32 cellular contexts compared by ENCODE assay signal in genomic region chr11:34160049-34160721, GRCh38. TPM values are rescaled to one million over a fixed set of nuclear protein-coding genes. Genes with fewer than 3 reads are reported as not detected.
DNase-seq lines count a peak whose midpoint lies in the region; ATAC-seq, FAIRE-seq and TF ChIP-seq lines count a peak whose summit lies in the region.
"Had no signal": no experiment of that assay in that cellular context is flagged by ENCODE, and none has a peak within 500 bp of the region (broad histone marks: within the 10 kb centered on the region; RNA-seq: fewer than 3 reads in every experiment).

No MANE protein-coding gene starts in this region.

- no peak overlapping the region for H3K4me3 ChIP-seq in K562
- no peak overlapping the region for H3K4me3 ChIP-seq in coronary artery
- H3K4me3 ChIP-seq: mucosa of descending colon, PC-9, testis, uterus had no signal

- no peak overlapping the region for H3K4me2 ChIP-seq in K562 (ENCODE audit: insufficient read depth, low read length)
- H3K4me2 ChIP-seq: PC-9 had no signal

- H3K27me3 Mint-ChIP-seq in activated naive CD4-positive, alpha-beta T cell treated with anti-CD3 and anti-CD28 coated beads, Interleukin-2, amount 10 ng/mL, durations not matched to agents 7 days and 5 days: no peaks in the 10 kb centered on the region
- no peaks in the 10 kb centered on the region for H3K27me3 Mint-ChIP-seq in neural crest cell (ENCODE audit: low read depth)
- no peaks in the 10 kb centered on the region for H3K27me3 Mint-ChIP-seq in stimulated activated naive CD8-positive, alpha-beta T cell treated with anti-CD3 and anti-CD28 coated beads, Interleukin-15, amount 100 ng/mL, for 72 hours
- H3K27me3 Mint-ChIP-seq: central memory CD8-positive, alpha-beta T cell; IgD-negative memory B cell; stimulated activated memory B cell treated with anti-CD40 and anti-IgM and Interleukin-4, amounts not matched to agents 10 μg/mL and 1 μg/mL and 100 μg/mL, for 72 hours had no signal

- no peaks in the 10 kb centered on the region for H3K9me3 Mint-ChIP-seq in activated naive CD4-positive, alpha-beta T cell treated with anti-CD3 and anti-CD28 coated beads, Interleukin-2, amount 10 ng/mL, durations not matched to agents 7 days and 5 days
- H3K9me3 Mint-ChIP-seq in neural crest cell: no peaks in the 10 kb centered on the region
- H3K9me3 Mint-ChIP-seq in stimulated activated naive CD8-positive, alpha-beta T cell treated with anti-CD3 and anti-CD28 coated beads, Interleukin-15, amount 100 ng/mL, for 72 hours: no peaks in the 10 kb centered on the region
- H3K9me3 Mint-ChIP-seq: CD14-positive monocyte; central memory CD8-positive, alpha-beta T cell; IgD-negative memory B cell; nephron progenitor cell; stimulated activated memory B cell treated with anti-CD40 and anti-IgM and Interleukin-4, amounts not matched to agents 10 μg/mL and 1 μg/mL and 100 μg/mL, for 72 hours had no signal

- TF ChIP-seq EP300 in K562 (IDR thresholded peaks at IDR 0.05; ENCODE audit: low read length): no peak

- TF ChIP-seq CTCF in K562 (IDR thresholded peaks at IDR 0.05 in 2 of 3, conservative IDR thresholded peaks at IDR 0.05 in 1 of 3; ENCODE audit: insufficient read depth in 2 of 3, low read depth in 1 of 3, low read length in 3 of 3): no peak
- no peak for TF ChIP-seq CTCF in neural crest cell (conservative IDR thresholded peaks at IDR 0.05)
- no peak for TF ChIP-seq CTCF in coronary artery (IDR thresholded peaks at IDR 0.05)

- BruUV-seq in K562 (replicated peaks; lab: Mats Ljungman, UMichigan): no TSS peak

- H3K27ac Mint-ChIP-seq in activated naive CD4-positive, alpha-beta T cell treated with anti-CD3 and anti-CD28 coated beads, Interleukin-2, amount 10 ng/mL, durations not matched to agents 7 days and 5 days: peak overlapping the region; percentile 67
- peak overlapping the region; percentile 69 for H3K27ac Mint-ChIP-seq in neural crest cell (ENCODE audit: unreplicated experiment)
- peak overlapping the region in 1 of 2 donors; percentile 81 for H3K27ac Mint-ChIP-seq in stimulated activated naive CD8-positive, alpha-beta T cell treated with anti-CD3 and anti-CD28 coated beads, Interleukin-15, amount 100 ng/mL, for 72 hours
- H3K27ac Mint-ChIP-seq: CD14-positive monocyte; IgD-negative memory B cell; nephron progenitor cell; stimulated activated memory B cell treated with anti-CD40 and anti-IgM and Interleukin-4, amounts not matched to agents 10 μg/mL and 1 μg/mL and 100 μg/mL, for 72 hours had no signal

- TF ChIP-seq POLR2A in K562 (conservative IDR thresholded peaks at IDR 0.05): no peak

- H3K4me3 Mint-ChIP-seq in activated naive CD4-positive, alpha-beta T cell treated with anti-CD3 and anti-CD28 coated beads, Interleukin-2, amount 10 ng/mL, durations not matched to agents 7 days and 5 days: no peak overlapping the region
- no peak overlapping the region for H3K4me3 Mint-ChIP-seq in neural crest cell
- H3K4me3 Mint-ChIP-seq in stimulated activated naive CD8-positive, alpha-beta T cell treated with anti-CD3 and anti-CD28 coated beads, Interleukin-15, amount 100 ng/mL, for 72 hours: no peak overlapping the region
- H3K4me3 Mint-ChIP-seq: CD14-positive monocyte; central memory CD8-positive, alpha-beta T cell; IgD-negative memory B cell; nephron progenitor cell; stimulated activated memory B cell treated with anti-CD40 and anti-IgM and Interleukin-4, amounts not matched to agents 10 μg/mL and 1 μg/mL and 100 μg/mL, for 72 hours had no signal

- H3K4me1 ChIP-seq in K562 (replicated peaks in 1 of 2; ENCODE audit: control insufficient read depth in 2 of 2, insufficient read depth in 2 of 2, low read length in 2 of 2): peaks cover 8 to 16% of the 10 kb centered on the region in 2 experiments; a peak in 4 of 5 replicates
- H3K4me1 ChIP-seq: testis, uterus had no signal

- POLR2A ChIA-PET in K562 (lab: Yijun Ruan, JAX): interaction anchor here (0.6 to 1.6 kb wide), 2 partner anchors 10 to 196 kb away, joined by 3 to 8 read pairs; no protein-coding TSS in a partner anchor

- in situ Hi-C loops in K562 (cut with MboI): loop anchor here (25.0 kb wide), 1 partner anchor 323 kb away; no protein-coding TSS in a partner anchor

- no peaks in the 10 kb centered on the region for H3K9me1 ChIP-seq in K562 (ENCODE audit: control insufficient read depth, insufficient read depth, low read length)

- no peak for ATAC-seq in K562
- ATAC-seq in stimulated activated naive CD8-positive, alpha-beta T cell treated with anti-CD3 and anti-CD28 coated beads, Interleukin-15, Interleukin-2, amounts not matched to agents 100 U/mL and 50 U/mL, for 24 hours: no peak
- ATAC-seq in stimulated activated naive CD8-positive, alpha-beta T cell treated with anti-CD3 and anti-CD28 coated beads, Interleukin-15, amount 100 ng/mL, for 72 hours: no peak
- ATAC-seq: mucosa of descending colon; sciatic nerve; stimulated activated memory B cell treated with anti-CD40 and anti-IgM and Interleukin-4, amounts not matched to agents 10 μg/mL and 1 μg/mL and 100 μg/mL, for 72 hours had no signal

- WGBS in K562 (ENCODE audit: insufficient coverage, low coverage, missing lambda C conversion rate): 54% methylated on average over 17 of the region's 22 CpGs

- H4K20me1 ChIP-seq in K562 (replicated peaks; ENCODE audit: control insufficient read depth, insufficient read depth, low read length): peaks cover 8% of the 10 kb centered on the region; the same call in 1 of the 2 replicates

- H3K27ac ChIP-seq in K562 (ENCODE audit: extremely low read depth, low read depth, low read length): no peak overlapping the region
- H3K27ac ChIP-seq in coronary artery: no peak overlapping the region
- H3K27ac ChIP-seq: PC-9, testis, uterus, VCaP had no signal

- H3K36me3 Mint-ChIP-seq in activated naive CD4-positive, alpha-beta T cell treated with anti-CD3 and anti-CD28 coated beads, Interleukin-2, amount 10 ng/mL, durations not matched to agents 7 days and 5 days: no peaks in the 10 kb centered on the region
- no peaks in the 10 kb centered on the region for H3K36me3 Mint-ChIP-seq in neural crest cell (ENCODE audit: low read depth)
- H3K36me3 Mint-ChIP-seq: IgD-negative memory B cell had no signal

- no peak for FAIRE-seq in K562 (lab: Jason Lieb, UNC)
- FAIRE-seq: endometrium, GM12891 had no signal

- H3K4me1 Mint-ChIP-seq in activated naive CD4-positive, alpha-beta T cell treated with anti-CD3 and anti-CD28 coated beads, Interleukin-2, amount 10 ng/mL, durations not matched to agents 7 days and 5 days: peaks cover 6% of the 10 kb centered on the region
- H3K4me1 Mint-ChIP-seq in neural crest cell: no peaks in the 10 kb centered on the region
- H3K4me1 Mint-ChIP-seq in stimulated activated naive CD8-positive, alpha-beta T cell treated with anti-CD3 and anti-CD28 coated beads, Interleukin-15, amount 100 ng/mL, for 72 hours: peaks cover 37% of the 10 kb centered on the region

- CTCF ChIA-PET in activated naive CD4-positive, alpha-beta T cell treated with anti-CD3 and anti-CD28 coated beads, Interleukin-2, amount 10 ng/mL, durations not matched to agents 7 days and 5 days (lab: Charles Lee): no interaction called here
- CTCF ChIA-PET in K562 (lab: Yijun Ruan, JAX; ENCODE audit: low intra/inter-chr PET ratio): no interaction called here

- no peak for TF ChIP-seq RAD21 in K562 (CRISPR knock-in tag; conservative IDR thresholded peaks at IDR 0.05 in 1 of 2, IDR thresholded peaks at IDR 0.05 in 1 of 2)

- peaks cover 3% of the 10 kb centered on the region; the same call in 1 of the 3 replicates for H3K36me3 ChIP-seq in K562 (ENCODE audit: control insufficient read depth, insufficient read depth, low read length)
- H3K36me3 ChIP-seq: uterus had no signal

- H3K9ac ChIP-seq in K562 (ENCODE audit: insufficient read depth in 1 of 2, low read depth in 2 of 2, low read length in 2 of 2): no peak overlapping the region

- H2AFZ ChIP-seq in K562 (ENCODE audit: low read depth, low read length): no peak overlapping the region
- H2AFZ ChIP-seq: PC-9 had no signal

- H3K27me3 ChIP-seq in K562 (ENCODE audit: control insufficient read depth in 2 of 2, insufficient read depth in 2 of 2, low read length in 2 of 2): peaks cover 3 to 27% of the 10 kb centered on the region in 2 experiments; a peak in 4 of 5 replicates
- H3K27me3 ChIP-seq: testis, uterus had no signal

- no peaks in the 10 kb centered on the region for H3K79me2 ChIP-seq in K562 (ENCODE audit: control insufficient read depth, insufficient read depth, low read length)

- H3K9me3 ChIP-seq in K562 (replicated peaks; ENCODE audit: control insufficient read depth, insufficient read depth, low read depth, low read length): no peaks in the 10 kb centered on the region
- H3K9me3 ChIP-seq: mucosa of descending colon, testis, uterus had no signal

- DNase-seq in activated naive CD4-positive, alpha-beta T cell treated with anti-CD3 and anti-CD28 coated beads, Interleukin-2, amount 10 ng/mL, durations not matched to agents 7 days and 5 days: no peak
- no peak for DNase-seq in activated naive CD4-positive, alpha-beta T cell treated with anti-CD3 and anti-CD28 coated beads, Interleukin-2, amount 50 U/mL, for 16 hours
- DNase-seq in NCI-H2081 treated with DMSO at 0.1 percent for 48 hours (lab: John Stamatoyannopoulos, UW) (peak; percentile 2), K562 (ENCODE audit: extremely low read depth in 1 of 4, low spot score in 3 of 4) (no peak), neural crest cell (ENCODE audit: low read depth, low spot score) (no peak), coronary artery (ENCODE audit: low spot score) (no peak)
- DNase-seq in stimulated activated naive CD8-positive, alpha-beta T cell treated with anti-CD3 and anti-CD28 coated beads, Interleukin-15, Interleukin-2, amounts not matched to agents 100 U/mL and 50 U/mL, for 24 hours: no peak
- DNase-seq in stimulated activated naive CD8-positive, alpha-beta T cell treated with anti-CD3 and anti-CD28 coated beads, Interleukin-15, amount 100 ng/mL, for 72 hours: no peak
- DNase-seq: activated CD4-positive, alpha-beta T cell treated with anti-CD3 and anti-CD28 coated beads for 4 hours; activated naive CD4-positive, alpha-beta T cell treated with Interleukin-2 at 50 U/mL for 16 hours; activated T-cell treated with anti-CD3 and anti-CD28 coated beads, Interleukin-2, amount 50 U/mL, for 48 hours; anterior cingulate cortex; mucosa of descending colon; NCI-H1436; NCI-H2171; NCI-H510A treated with DMSO at 0.1 percent for 48 hours; nephron progenitor cell; PC-9; SHP77; stimulated activated CD4-positive, alpha-beta T cell treated with anti-CD3 and anti-CD28 coated beads, Interleukin-12 subunit alpha, Interleukin-12 subunit beta, amount 100 ng/mL, for 4 hours; stimulated activated CD4-positive, alpha-beta T cell treated with anti-CD3 and anti-CD28 coated beads, Interleukin-4, amount 100 ng/mL, for 4 hours; T-helper 9 cell; testis; uterus had no signal

- intact Hi-C loops in K562 (cut with micrococcal nuclease): no loop called here

RNA-seq across cellular contexts. Expression of gene NAT10, which starts 54.8 kb away (rescaled TPM):
- 165 and 174 TPM in 2 replicates for total RNA-seq in K562 (2011; cell fraction: chromatin; rRNA removed; ENCODE audit: low replicate concordance)
- total RNA-seq in K562 (2011; cell fraction: nucleolus; rRNA removed): 86.5 and 93.6 TPM in 2 replicates
- 106 and 112 TPM in 2 replicates for total RNA-seq in K562 (2011; cell fraction: nucleoplasm; rRNA removed)
- total RNA-seq in K562 (2014; rRNA removed) (59.5 and 68.0 TPM in 2 replicates), K562 (2014; rRNA removed; fragmentation: Illumina TruSeq; extraction: Trizol) (69.0 and 71.1 TPM in 2 replicates), K562 (2015; rRNA removed; fragmentation: Illumina TruSeq; extraction: Trizol) (91.3 and 92.9 TPM in 2 replicates), K562 (2021) (125 and 127 TPM in 2 replicates), neural crest cell (70.8 and 73.2 TPM in 2 replicates)
- polyA plus RNA-seq in K562 (2011; rRNA removed) (86.3 and 96.5 TPM in 2 replicates), K562 (2014; fragmentation: Illumina TruSeq; extraction: Trizol) (91.3 and 98.2 TPM in 2 replicates), K562 (2014; fragmentation: Nextera tagmentation; extraction: Ambion mirVana) (100 to 1,000 TPM in 1 of 2 experiments, 10 to 100 TPM in 1; 55.4 to 122 TPM), K562 (2014; rRNA removed) (62.4 and 73.4 TPM in 2 replicates)
- polyA plus RNA-seq in K562 (2011; cell fraction: cytosol; rRNA removed): 79.8 and 93.3 TPM in 2 replicates
- polyA plus RNA-seq in K562 (2011; cell fraction: nucleus; rRNA removed): 120 and 143 TPM in 2 replicates
- 54.7 and 77.0 TPM in 2 replicates for polyA plus RNA-seq in K562 (2012)
- polyA minus RNA-seq in K562 (2011; rRNA and poly(A)+ RNA removed): 131 and 145 TPM in 2 replicates
- 100 and 108 TPM in 2 replicates for polyA minus RNA-seq in K562 (2011; cell fraction: cytosol; rRNA and poly(A)+ RNA removed)
- 60.0 and 82.5 TPM in 2 replicates for polyA minus RNA-seq in K562 (2011; cell fraction: nucleus; rRNA and poly(A)+ RNA removed)
